In the genomic region with DNA sequence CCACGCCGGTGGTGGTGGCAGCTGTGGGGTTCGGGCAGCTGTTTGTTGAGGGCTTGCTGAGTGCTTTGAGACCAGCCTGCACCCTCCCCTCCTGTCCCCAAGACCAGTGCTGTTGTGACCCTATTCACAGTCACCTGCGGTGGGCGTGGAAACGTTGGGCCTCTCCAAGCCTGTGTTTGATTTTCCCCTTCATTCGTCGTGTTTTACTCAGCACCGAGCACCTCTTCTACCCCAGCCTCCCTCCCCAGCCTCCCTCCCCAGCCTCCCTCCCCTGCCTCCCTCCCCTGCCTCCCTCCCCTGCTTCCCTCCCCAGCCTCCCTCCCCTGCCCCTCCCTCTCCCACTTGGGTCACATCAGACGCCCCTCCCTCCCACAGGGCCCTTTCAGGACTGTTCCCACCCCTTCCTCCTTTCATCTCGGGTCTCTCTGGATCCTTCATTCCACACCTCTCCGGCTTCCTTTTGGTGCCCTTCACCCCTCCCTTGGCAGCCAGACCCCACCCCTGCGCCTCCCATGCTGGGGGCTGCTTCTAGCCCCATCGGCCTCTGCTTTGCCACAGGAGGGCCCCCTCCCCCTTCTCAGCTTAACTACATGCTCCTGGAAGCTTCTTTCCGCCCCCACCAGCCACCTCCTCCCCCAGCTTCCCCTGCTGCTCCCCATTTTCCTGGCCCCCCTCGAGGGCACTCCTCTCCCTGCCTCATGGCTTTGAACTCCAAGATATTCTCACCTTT, we compare ENCODE assay signal across 24 cellular contexts. TPM values are rescaled to one million over a fixed set of nuclear protein-coding genes. Genes with fewer than 3 reads are reported as not detected.
DNase-seq lines count a peak whose midpoint lies in the region; ATAC-seq and TF ChIP-seq lines count a peak whose summit lies in the region.
"Had no signal": no experiment of that assay in that cellular context is flagged by ENCODE, and none has a peak within 500 bp of the region (broad histone marks: within the 10 kb centered on the region; RNA-seq: fewer than 3 reads in every experiment).

No MANE protein-coding gene starts in this region.

- H3K9me2 ChIP-seq in HCT116 (ENCODE audit: insufficient read depth): no peaks in the 10 kb centered on the region
- H3K9me2 ChIP-seq: SK-N-SH had no signal

- no peak overlapping the region for H2AFZ ChIP-seq in HCT116 (ENCODE audit: low read depth, low read length, poor library complexity, severe bottlenecking)

- H3K9ac ChIP-seq in HCT116 (ENCODE audit: low read length) (no peak overlapping the region), mesendoderm (ENCODE audit: low read length) (no peak overlapping the region)
- H3K9ac ChIP-seq: SK-N-SH had no signal

- no peak overlapping the region for H3K4ac ChIP-seq in mesendoderm (ENCODE audit: low read depth, low read length)

- no peaks in the 10 kb centered on the region for H4K20me1 ChIP-seq in HCT116 (ENCODE audit: insufficient read depth)

- no peak overlapping the region for H2AK5ac ChIP-seq in mesendoderm (ENCODE audit: low read length)

- no TSS peak for BruUV-seq in HCT116 (replicated peaks; lab: Mats Ljungman, UMichigan)

- H3K9me3 ChIP-seq in HCT116 (ENCODE audit: control insufficient read depth in 1 of 2, insufficient read depth in 1 of 2, low read depth in 1 of 2, low read length in 2 of 2) (no peaks in the 10 kb centered on the region), transverse colon (no peaks in the 10 kb centered on the region)
- H3K9me3 ChIP-seq: ascending aorta, lower lobe of right lung, SK-N-SH had no signal

- no peaks in the 10 kb centered on the region for H3K79me1 ChIP-seq in mesendoderm (ENCODE audit: low read length)

- H2BK120ac ChIP-seq in mesendoderm (ENCODE audit: low read depth, low read length): no peak overlapping the region

- H4K8ac ChIP-seq in mesendoderm (ENCODE audit: low read depth, low read length): no peak overlapping the region

- H3K27me3 ChIP-seq in HCT116 (ENCODE audit: insufficient read depth, low read length) (no peaks in the 10 kb centered on the region), mesendoderm (ENCODE audit: insufficient read depth, low read length, poor library complexity) (no peaks in the 10 kb centered on the region), transverse colon (no peaks in the 10 kb centered on the region)
- H3K27me3 ChIP-seq: ascending aorta had no signal

- no peaks in the 10 kb centered on the region for H3K9me3 Mint-ChIP-seq in WTC11
- H3K9me3 Mint-ChIP-seq: activated CD4-positive, alpha-beta T cell treated with anti-CD3 and anti-CD28 coated beads, Interleukin-2, amount 10 ng/mL, durations not matched to agents 7 days and 5 days; activated naive CD8-positive, alpha-beta T cell treated with anti-CD3 and anti-CD28 coated beads for 36 hours; activated T-helper 2 cell treated with anti-CD3 and anti-CD28 coated beads, Interferon-gamma antibody, Interleukin-2, Interleukin-4, amounts not matched to agents 10 μg/mL and 5 μg/mL and 100 μg/mL, durations not matched to agents 14 hours and 24 hours and 36 hours; CD8-positive, alpha-beta T cell had no signal

- intact Hi-C loops in HCT116 (cut with micrococcal nuclease) (no loop called here), transverse colon (cut with DNase I; ENCODE audit: low total_unique reads) (no loop called here)

- DNase-seq in HCT116 (ENCODE audit: low read depth, low spot score) (no peak), WTC11 (ENCODE audit: low spot score) (peak; percentile 45), mesendoderm (peak; percentile 68), transverse colon (no peak), NCI-H2029 (lab: John Stamatoyannopoulos, UW) (no peak), NCI-H187 treated with DMSO at 0.1 percent for 48 hours (lab: John Stamatoyannopoulos, UW) (no peak)
- DNase-seq: activated CD4-positive, alpha-beta T cell treated with anti-CD3 and anti-CD28 coated beads, Interleukin-2, amount 10 ng/mL, durations not matched to agents 7 days and 5 days; activated naive CD8-positive, alpha-beta T cell treated with anti-CD3 and anti-CD28 coated beads for 36 hours; CD8-positive, alpha-beta T cell; central memory CD4-positive, alpha-beta T cell; glutamatergic neuron; lower lobe of right lung; NCI-H1105; NCI-H2029 treated with DMSO at 0.1 percent for 48 hours; NCI-H226; retina; SK-N-SH; T-helper 2 cell had no signal

- H3K4me2 ChIP-seq in HCT116 (ENCODE audit: low read length): no peak overlapping the region
- no peak overlapping the region for H3K4me2 ChIP-seq in mesendoderm (ENCODE audit: low read length)
- H3K4me2 ChIP-seq: SK-N-SH, smooth muscle cell had no signal

- peaks cover 10% of the 10 kb centered on the region for H3K4me1 Mint-ChIP-seq in WTC11

- no peak overlapping the region for H2BK5ac ChIP-seq in mesendoderm (ENCODE audit: low read length)

- H3K27ac ChIP-seq in HCT116 (ENCODE audit: low read depth, low read length): no peak overlapping the region
- no peak overlapping the region for H3K27ac ChIP-seq in mesendoderm (ENCODE audit: low read depth, low read length)
- H3K27ac ChIP-seq in transverse colon: peak overlapping the region; percentile 53 to 76 (median 69)
- H3K27ac ChIP-seq: ascending aorta, HL-60, lower lobe of right lung, VCaP had no signal

- in situ Hi-C loops in transverse colon (cut with MboI; ENCODE audit: low pct_ligation_motif_present in 1 of 4, low pct_unique_long_range_greater_than_20kb in 1 of 4, low sequenced_read_pairs in 3 of 4): no loop called here

- peak overlapping the region; percentile 49 for H3K56ac ChIP-seq in mesendoderm (ENCODE audit: low read length)

- H3K36me3 ChIP-seq in HCT116 (ENCODE audit: control insufficient read depth in 1 of 2, insufficient read depth in 2 of 2, low read length in 2 of 2) (peaks cover 16 to 22% of the 10 kb centered on the region in 2 experiments), mesendoderm (ENCODE audit: control insufficient read depth, insufficient read depth, low read length) (peaks cover 12% of the 10 kb centered on the region), transverse colon (peaks cover 0 to 35% (median 10%) of the 10 kb centered on the region in 4 donors)

- H4K5ac ChIP-seq in mesendoderm (ENCODE audit: low read length): no peak overlapping the region

- no peaks in the 10 kb centered on the region for H3K27me3 Mint-ChIP-seq in WTC11 (ENCODE audit: low read depth)
- H3K27me3 Mint-ChIP-seq: activated CD4-positive, alpha-beta T cell treated with anti-CD3 and anti-CD28 coated beads, Interleukin-2, amount 10 ng/mL, durations not matched to agents 7 days and 5 days; activated naive CD8-positive, alpha-beta T cell treated with anti-CD3 and anti-CD28 coated beads for 36 hours had no signal

- no peak overlapping the region for H3K4me3 Mint-ChIP-seq in WTC11
- H3K4me3 Mint-ChIP-seq: activated CD4-positive, alpha-beta T cell treated with anti-CD3 and anti-CD28 coated beads, Interleukin-2, amount 10 ng/mL, durations not matched to agents 7 days and 5 days; activated naive CD8-positive, alpha-beta T cell treated with anti-CD3 and anti-CD28 coated beads for 36 hours; CD8-positive, alpha-beta T cell had no signal

- TF ChIP-seq POLR2A in HCT116 (IDR thresholded peaks at IDR 0.05; ENCODE audit: borderline replicate concordance, extremely low read depth, insufficient read depth, insufficient read length) (no peak), transverse colon (IDR thresholded peaks at IDR 0.05) (no peak)

- TF ChIP-seq CTCF in HCT116 (IDR thresholded peaks at IDR 0.05 in 2 of 3, conservative IDR thresholded peaks at IDR 0.05 in 1 of 3; ENCODE audit: borderline replicate concordance in 1 of 3, insufficient read depth in 1 of 3, low read depth in 2 of 3, low read length in 2 of 3): no peak
- no peak for TF ChIP-seq CTCF in WTC11 (IDR thresholded peaks at IDR 0.05)
- no peak for TF ChIP-seq CTCF in transverse colon (IDR thresholded peaks at IDR 0.05)

- TF ChIP-seq EP300 in transverse colon (IDR thresholded peaks at IDR 0.05; ENCODE audit: low read depth): no peak

- H2BK15ac ChIP-seq in mesendoderm (replicated peaks; ENCODE audit: low read depth): no peak overlapping the region

- no peak overlapping the region for H3K23ac ChIP-seq in mesendoderm (ENCODE audit: low read length)

- H3K36me3 Mint-ChIP-seq in WTC11: peaks cover 11% of the 10 kb centered on the region

- no peak overlapping the region for H3K27ac Mint-ChIP-seq in WTC11
- H3K27ac Mint-ChIP-seq: activated CD4-positive, alpha-beta T cell treated with anti-CD3 and anti-CD28 coated beads, Interleukin-2, amount 10 ng/mL, durations not matched to agents 7 days and 5 days; activated naive CD8-positive, alpha-beta T cell treated with anti-CD3 and anti-CD28 coated beads for 36 hours; activated T-helper 2 cell treated with anti-CD3 and anti-CD28 coated beads, Interferon-gamma antibody, Interleukin-2, Interleukin-4, amounts not matched to agents 10 μg/mL and 5 μg/mL and 100 μg/mL, durations not matched to agents 14 hours and 24 hours and 36 hours; CD8-positive, alpha-beta T cell had no signal

- no CpG with 5 or more reads among the region's 16 CpGs for WGBS in mesendoderm (ENCODE audit: extremely low coverage, insufficient coverage, low lambda C conversion rate)
- 10 to 60% methylated on average over 2 to 15 of the region's 16 CpGs for WGBS in transverse colon (ENCODE audit: low coverage in 1 of 2), 2 donors

- POLR2A ChIA-PET in HCT116 (lab: Charles Lee) (interaction anchor here (1.2 kb wide), 1 partner anchor 15 kb away, joined by 3 read pairs; the partner anchor contains the start of gene FRMD8), WTC11 (lab: Charles Lee) (interaction anchor here (0.9 kb wide), 1 partner anchor 18 kb away, joined by 7 read pairs; no protein-coding TSS in a partner anchor)

- CTCF ChIA-PET in HCT116 (lab: Charles Lee): no interaction called here
- CTCF ChIA-PET in WTC11 (lab: Charles Lee): interaction anchor here (0.6 to 1.7 kb wide), 4 partner anchors 15 to 138 kb away, joined by 3 to 9 read pairs (median 3); no protein-coding TSS in a partner anchor

- no peak for TF ChIP-seq RAD21 in HCT116 (IDR thresholded peaks at IDR 0.05; ENCODE audit: low read depth)

- H3K18ac ChIP-seq in mesendoderm (ENCODE audit: low read length): no peak overlapping the region

- peak; percentile 16; the same call in 1 of the 2 replicates for ATAC-seq in HCT116
- ATAC-seq in WTC11: peak; percentile 71
- no peak for ATAC-seq in GM18517 (IDR thresholded peaks at IDR 0.05; ENCODE audit: unreplicated experiment)
- ATAC-seq: CD8-positive, alpha-beta T cell; lower lobe of right lung had no signal

- H3K4me3 ChIP-seq in HCT116 (replicated peaks in 1 of 2; ENCODE audit: low read depth in 1 of 2, low read length in 2 of 2): no peak overlapping the region
- no peak overlapping the region for H3K4me3 ChIP-seq in mesendoderm (ENCODE audit: low read length)
- no peak overlapping the region for H3K4me3 ChIP-seq in transverse colon
- H3K4me3 ChIP-seq: ascending aorta, lower lobe of right lung, smooth muscle cell had no signal

- H3K79me2 ChIP-seq in HCT116 (ENCODE audit: insufficient read depth, low read length): no peaks in the 10 kb centered on the region
- H3K79me2 ChIP-seq in mesendoderm (ENCODE audit: control insufficient read depth, insufficient read depth, low read length): no peaks in the 10 kb centered on the region

- no peaks in the 10 kb centered on the region for H3K4me1 ChIP-seq in HCT116 (ENCODE audit: control insufficient read depth in 1 of 2, insufficient read depth in 2 of 2, low read length in 2 of 2)
- no peaks in the 10 kb centered on the region for H3K4me1 ChIP-seq in mesendoderm (ENCODE audit: control insufficient read depth, low read depth, low read length)
- peaks cover 3 to 32% (median 11%) of the 10 kb centered on the region in 4 donors for H3K4me1 ChIP-seq in transverse colon
- H3K4me1 ChIP-seq: ascending aorta had no signal

- RAD21 ChIA-PET in HCT116 (lab: Charles Lee; ENCODE audit: low non-redundant PET in 1 of 2, low total read pairs in 2 of 2, uncharacterized antibody in 2 of 2, unreplicated experiment in 2 of 2): interaction anchor here in 1 of 2 experiments (0.5 kb wide), 1 partner anchor 31 kb away, joined by 3 read pairs; no protein-coding TSS in a partner anchor

RNA-seq across cellular contexts. Expression of gene FRMD8, which starts 14.8 kb away (rescaled TPM):
- 35.8 TPM for total RNA-seq in HCT116 (2021; ENCODE audit: unreplicated experiment)
- polyA plus RNA-seq in HCT116 (2012): 12.9 and 20.6 TPM in 2 replicates
- 21.5 to 23.7 TPM (median 22.9 TPM) in 3 replicates for total RNA-seq in WTC11 (2021)
- polyA plus RNA-seq in mesendoderm (2013, experiment 1 of 2): 10.9 TPM
- 10.4 TPM for polyA plus RNA-seq in mesendoderm (2013, experiment 2 of 2)
- total RNA-seq in transverse colon: 100 to 1,000 TPM in 3 of 4 donors, 10 to 100 TPM in 1; 64.3 to 164 (median 128) TPM

RNA-seq across cellular contexts. Expression of gene SLC25A45, which starts 18.8 kb away (rescaled TPM):
- total RNA-seq in HCT116 (2021; ENCODE audit: unreplicated experiment) (3.9 TPM), WTC11 (2021) (1.5 to 2.5 TPM (median 1.7 TPM) in 3 replicates), transverse colon (1 to 10 TPM; 2.2 to 5.6 (median 5.2) TPM)
- polyA plus RNA-seq in HCT116 (2012): 2.0 and 2.3 TPM in 2 replicates
- 0.95 TPM for polyA plus RNA-seq in mesendoderm (2013, experiment 1 of 2)
- polyA plus RNA-seq in mesendoderm (2013, experiment 2 of 2): 0.76 TPM

RNA-seq across cellular contexts. Expression of gene NEAT1, which starts 21.4 kb away (rescaled TPM):
- total RNA-seq in HCT116 (2021; ENCODE audit: unreplicated experiment): 564 TPM
- polyA plus RNA-seq in HCT116 (2012): 181 and 274 TPM in 2 replicates
- total RNA-seq in WTC11 (2021): 28.7 to 38.1 TPM (median 31.7 TPM) in 3 replicates
- 3.7 TPM for polyA plus RNA-seq in mesendoderm (2013, experiment 1 of 2)
- 4.5 TPM for polyA plus RNA-seq in mesendoderm (2013, experiment 2 of 2)
- total RNA-seq in transverse colon: 100 to 1,000 TPM; 370 to 782 (median 680) TPM

RNA-seq across cellular contexts. Expression of gene TIGD3, which starts 46.7 kb away (rescaled TPM):
- total RNA-seq in HCT116 (2021; ENCODE audit: unreplicated experiment): 2.4 TPM
- 1.5 and 1.6 TPM in 2 replicates for polyA plus RNA-seq in HCT116 (2012)
- 1.9 to 2.3 TPM (median 2.1 TPM) in 3 replicates for total RNA-seq in WTC11 (2021)
- polyA plus RNA-seq in mesendoderm (2013, experiment 1 of 2): 0.13 TPM
- polyA plus RNA-seq in mesendoderm (2013, experiment 2 of 2): 0.13 TPM
- total RNA-seq in transverse colon: 1 to 10 TPM in 1 of 4 donors, under 1 TPM in 2, not detected in 1; 0.48 to 3.0 (median 0.75) TPM
- total RNA-seq: ascending aorta had no signal
- polyA plus RNA-seq: smooth muscle cell had no signal

Comparison
In these comparisons a context has a peak if more than half of its experiments do, and no peak if none do; other contexts are left out.
1. DNase-seq: peak in WTC11 (single experiment) and mesendoderm (single experiment); none in HCT116 (single experiment), transverse colon (single experiment), NCI-H2029 (single experiment) and NCI-H187 treated with DMSO at 0.1 percent for 48 hours (single experiment).
2. H3K27ac ChIP-seq: peak in transverse colon (4 of 4); none in HCT116 (single experiment) and mesendoderm (single experiment).